Comparison of ENCODE assay signal across 15 cellular contexts in the genomic region with DNA sequence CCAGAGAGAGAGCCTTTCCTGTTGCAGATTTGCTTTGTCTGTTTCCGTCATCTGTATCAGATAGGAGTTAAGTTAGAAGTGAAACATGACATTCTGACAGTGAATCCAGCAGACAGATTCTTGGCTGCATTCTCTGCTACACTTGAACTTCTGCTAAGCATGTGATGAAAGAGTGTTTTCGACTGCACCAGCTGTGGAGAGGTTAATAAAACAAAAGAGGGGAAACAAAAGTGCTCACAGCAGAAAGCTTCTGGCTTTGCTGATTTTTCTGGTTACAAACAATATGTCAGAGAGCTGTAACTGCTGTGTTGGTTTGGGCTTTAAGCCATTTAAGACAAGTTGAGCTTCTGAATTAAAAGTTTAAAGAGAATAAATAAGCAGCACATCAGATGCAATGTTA.
DNase-seq lines count a peak whose midpoint lies in the region; ATAC-seq and TF ChIP-seq lines count a peak whose summit lies in the region.
"Had no signal": no experiment of that assay in that cellular context is flagged by ENCODE, and none has a peak within 500 bp of the region (broad histone marks: within the 10 kb centered on the region; RNA-seq: fewer than 3 reads in every experiment).

No MANE protein-coding gene starts in this region.

- H3K27ac ChIP-seq in ACC112 (ENCODE audit: low read depth, low read length): peak overlapping the region; percentile 55
- no peak overlapping the region for H3K27ac ChIP-seq in neural cell (ENCODE audit: low read length)

- H3K9ac ChIP-seq in neural cell (ENCODE audit: low read length): no peak overlapping the region

- peak overlapping the region; percentile 4 for H3K4me2 ChIP-seq in neural cell (ENCODE audit: low read length)

- no peak for TF ChIP-seq RAD21 in neural cell (conservative IDR thresholded peaks at IDR 0.05)

- H2AFZ ChIP-seq in ACC112 (ENCODE audit: low read length, unreplicated experiment): peak overlapping the region; percentile 85
- no peak overlapping the region for H2AFZ ChIP-seq in neural cell (ENCODE audit: low read depth, low read length)

- H3K27me3 ChIP-seq in ACC112 (ENCODE audit: insufficient read depth, low read length): no peaks in the 10 kb centered on the region
- no peaks in the 10 kb centered on the region for H3K27me3 ChIP-seq in neural cell (ENCODE audit: insufficient read depth, low read depth, low read length)

- no peak for ATAC-seq in stimulated activated naive CD8-positive, alpha-beta T cell treated with anti-CD3 and anti-CD28 coated beads, Interleukin-15, Interleukin-2, amounts not matched to agents 100 U/mL and 50 U/mL, for 24 hours
- ATAC-seq in GM19328 (IDR thresholded peaks at IDR 0.05; ENCODE audit: unreplicated experiment): no peak
- ATAC-seq: activated CD4-positive, alpha-beta T cell treated with anti-CD3 and anti-CD28 coated beads for 36 hours had no signal

- H3K79me2 ChIP-seq in ACC112 (ENCODE audit: control insufficient read depth, insufficient read depth, low read length, unreplicated experiment): no peaks in the 10 kb centered on the region
- no peaks in the 10 kb centered on the region for H3K79me2 ChIP-seq in neural cell (replicated peaks; ENCODE audit: insufficient read depth, low read length)

- peak; percentile 30 for TF ChIP-seq EP300 in neural cell (conservative IDR thresholded peaks at IDR 0.05; ENCODE audit: poor library complexity, severe bottlenecking)

- H3K36me3 ChIP-seq in ACC112 (ENCODE audit: insufficient read depth, low read length) (no peaks in the 10 kb centered on the region), neural cell (ENCODE audit: insufficient read depth, low read length) (no peaks in the 10 kb centered on the region)

- no peaks in the 10 kb centered on the region for H3K9me3 ChIP-seq in neural cell (ENCODE audit: low read length)

- TF ChIP-seq CTCF in fibroblast of villous mesenchyme (IDR thresholded peaks at IDR 0.05; ENCODE audit: insufficient read depth, low read depth, low read length) (no peak), neural cell (IDR thresholded peaks at IDR 0.05; ENCODE audit: poor library complexity, severe bottlenecking) (no peak)

- no peaks in the 10 kb centered on the region for H4K20me1 ChIP-seq in neural cell (ENCODE audit: insufficient read depth)

- H3K4me1 ChIP-seq in ACC112 (ENCODE audit: control insufficient read depth, insufficient read depth, low read length, unreplicated experiment): peaks cover 21% of the 10 kb centered on the region

- H3F3A ChIP-seq in neural cell (ENCODE audit: insufficient read depth, low read length, poor library complexity, severe bottlenecking): no peaks in the 10 kb centered on the region

- no peaks in the 10 kb centered on the region for H3K9me2 ChIP-seq in neural cell (ENCODE audit: insufficient read depth, low read length)

- H3K4me3 ChIP-seq in ACC112 (ENCODE audit: low read depth, low read length) (peak overlapping the region; percentile 61), fibroblast of villous mesenchyme (ENCODE audit: low read depth, low read length) (no peak overlapping the region), neural cell (ENCODE audit: low read length) (no peak overlapping the region)

- DNase-seq in fibroblast of villous mesenchyme (ENCODE audit: low read depth): peak; percentile 38
- no peak for DNase-seq in stimulated activated naive CD8-positive, alpha-beta T cell treated with anti-CD3 and anti-CD28 coated beads, Interleukin-15, Interleukin-2, amounts not matched to agents 100 U/mL and 50 U/mL, for 24 hours
- no peak for DNase-seq in activated effector memory CD4-positive, alpha-beta T cell treated with Interleukin-2 at 50 U/mL for 16 hours
- no peak for DNase-seq in activated CD4-positive, alpha-beta T cell treated with anti-CD3 and anti-CD28 coated beads, Interleukin-2, amount 50 U/mL, for 1 hour
- DNase-seq: activated CD4-positive, alpha-beta T cell treated with anti-CD3 and anti-CD28 coated beads for 36 hours; activated T-cell treated with anti-CD3 and anti-CD28 coated beads, Interleukin-2, amount 50 U/mL, for 48 hours; DMS79 treated with DMSO at 0.1 percent for 48 hours; endodermal cell; NCI-H1048; stimulated activated CD4-positive, alpha-beta T cell treated with anti-CD3 and anti-CD28 coated beads, Interleukin-1b, Interleukin-23, amount 100 ng/mL, for 48 hours; SW 1271 had no signal

TF ChIP-seq in PFSK-1, 5 proteins besides CTCF, POLR2A, EP300 and RAD21:
- TF ChIP-seq SIN3A (IDR thresholded peaks at IDR 0.05; ENCODE audit: borderline replicate concordance, insufficient read depth, low read length) (0 out of 2 replicates have a peak, but pooled peaks have one; percentile 85), POLR2AphosphoS5 (IDR thresholded peaks at IDR 0.05; ENCODE audit: low read depth, low read length) (no peak), TAF1 (IDR thresholded peaks at IDR 0.05; ENCODE audit: borderline replicate concordance, insufficient read depth, low read length) (no peak)
- TF ChIP-seq, protein P1, sequence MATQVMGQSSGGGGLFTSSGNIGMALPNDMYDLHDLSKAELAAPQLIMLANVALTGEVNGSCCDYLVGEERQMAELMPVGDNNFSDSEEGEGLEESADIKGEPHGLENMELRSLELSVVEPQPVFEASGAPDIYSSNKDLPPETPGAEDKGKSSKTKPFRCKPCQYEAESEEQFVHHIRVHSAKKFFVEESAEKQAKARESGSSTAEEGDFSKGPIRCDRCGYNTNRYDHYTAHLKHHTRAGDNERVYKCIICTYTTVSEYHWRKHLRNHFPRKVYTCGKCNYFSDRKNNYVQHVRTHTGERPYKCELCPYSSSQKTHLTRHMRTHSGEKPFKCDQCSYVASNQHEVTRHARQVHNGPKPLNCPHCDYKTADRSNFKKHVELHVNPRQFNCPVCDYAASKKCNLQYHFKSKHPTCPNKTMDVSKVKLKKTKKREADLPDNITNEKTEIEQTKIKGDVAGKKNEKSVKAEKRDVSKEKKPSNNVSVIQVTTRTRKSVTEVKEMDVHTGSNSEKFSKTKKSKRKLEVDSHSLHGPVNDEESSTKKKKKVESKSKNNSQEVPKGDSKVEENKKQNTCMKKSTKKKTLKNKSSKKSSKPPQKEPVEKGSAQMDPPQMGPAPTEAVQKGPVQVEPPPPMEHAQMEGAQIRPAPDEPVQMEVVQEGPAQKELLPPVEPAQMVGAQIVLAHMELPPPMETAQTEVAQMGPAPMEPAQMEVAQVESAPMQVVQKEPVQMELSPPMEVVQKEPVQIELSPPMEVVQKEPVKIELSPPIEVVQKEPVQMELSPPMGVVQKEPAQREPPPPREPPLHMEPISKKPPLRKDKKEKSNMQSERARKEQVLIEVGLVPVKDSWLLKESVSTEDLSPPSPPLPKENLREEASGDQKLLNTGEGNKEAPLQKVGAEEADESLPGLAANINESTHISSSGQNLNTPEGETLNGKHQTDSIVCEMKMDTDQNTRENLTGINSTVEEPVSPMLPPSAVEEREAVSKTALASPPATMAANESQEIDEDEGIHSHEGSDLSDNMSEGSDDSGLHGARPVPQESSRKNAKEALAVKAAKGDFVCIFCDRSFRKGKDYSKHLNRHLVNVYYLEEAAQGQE (IDR thresholded peaks at IDR 0.05; ENCODE audit: insufficient read depth in 1 of 2, low read depth in 2 of 2, low read length in 2 of 2): 0 out of 4 replicates have a peak, but pooled peaks of 1 of the 2 experiments have one; percentile 9
TF ChIP-seq in PFSK-1: peak in this region for 2.

TF ChIP-seq in neural cell, 6 proteins besides CTCF, POLR2A, EP300 and RAD21:
- TF ChIP-seq MXI1 (conservative IDR thresholded peaks at IDR 0.05; ENCODE audit: poor library complexity, severe bottlenecking) (no peak), EZH2 (IDR thresholded peaks at IDR 0.05; ENCODE audit: borderline replicate concordance, insufficient read depth, low read length, poor library complexity, severe bottlenecking) (no peak), POLR2AphosphoS5 (IDR thresholded peaks at IDR 0.05) (no peak)
